ENCODE assay signal across 6 cellular contexts in the genomic region with DNA sequence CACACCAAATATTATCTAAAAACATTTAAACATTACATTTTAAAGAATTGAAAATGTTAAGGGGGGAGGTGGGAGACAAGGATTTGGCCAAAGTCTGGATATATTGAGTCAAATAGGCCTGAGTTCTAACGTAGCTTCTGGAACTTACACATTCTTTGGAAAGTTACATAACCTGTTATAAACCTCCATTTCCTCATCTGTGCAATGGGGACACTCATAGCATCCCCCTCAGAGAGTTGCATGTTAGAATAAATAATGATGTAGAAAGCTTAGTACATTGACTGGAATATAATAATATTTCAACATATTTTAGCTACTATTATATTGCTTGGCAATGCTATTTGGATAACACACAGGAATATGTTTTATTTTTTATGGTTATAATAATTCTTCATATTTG.
"Had no signal": no experiment of that assay in that cellular context is flagged by ENCODE, and none has a peak within 500 bp of the region (broad histone marks: within the 10 kb centered on the region; RNA-seq: fewer than 3 reads in every experiment).

No MANE protein-coding gene starts in this region.

- H3K27ac ChIP-seq: HL-60, KMS-11 had no signal

- FAIRE-seq: HTR-8/SVneo had no signal

- H3K4me2 ChIP-seq: KMS-11 had no signal

- H3K9ac ChIP-seq: KMS-11 had no signal

- DNase-seq: IMR-90, KBM-7, KG1 had no signal
